Comparison of ENCODE assay signal across 8 cellular contexts in the genomic region with DNA sequence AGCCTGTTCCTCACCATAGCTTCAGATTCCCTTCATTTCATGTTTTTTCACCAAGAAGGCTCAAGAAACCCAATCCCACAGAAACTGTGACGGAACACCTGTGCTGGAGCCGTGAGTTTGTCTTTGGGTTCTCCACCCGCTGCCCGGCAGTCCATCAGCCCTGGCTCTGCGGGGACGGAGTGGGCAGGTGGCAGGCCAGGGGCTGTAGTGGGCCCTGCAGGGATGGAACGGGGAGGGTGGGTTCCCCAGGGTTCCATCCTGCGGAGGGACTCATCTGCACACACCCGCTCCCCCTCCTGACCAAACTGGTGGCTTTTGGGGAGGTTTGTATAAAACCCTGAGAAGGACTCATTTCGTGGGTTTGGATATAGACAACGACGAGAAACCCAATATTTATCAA. TPM values are rescaled to one million over a fixed set of nuclear protein-coding genes. Genes with fewer than 3 reads are reported as not detected.
"Had no signal": no experiment of that assay in that cellular context is flagged by ENCODE, and none has a peak within 500 bp of the region (broad histone marks: within the 10 kb centered on the region; RNA-seq: fewer than 3 reads in every experiment).

No MANE protein-coding gene starts in this region.

- DNase-seq: H9, HCEC 1CT had no signal

- H3K4me3 ChIP-seq: GM23338, K562 had no signal

- H2AFZ ChIP-seq: GM23338 had no signal

- H3K27ac Mint-ChIP-seq: GM23338 had no signal

- H3K4me1 Mint-ChIP-seq: GM23338 had no signal

- H3K27ac ChIP-seq: HL-60 had no signal

- H3K4me2 ChIP-seq: GM23338 had no signal

- ATAC-seq: GM23338, HepG2, K562 had no signal

- H3K4me3 Mint-ChIP-seq: GM23338, H9 had no signal

RNA-seq across cellular contexts. Expression of a gene that starts 15.0 kb away (rescaled TPM):
- total RNA-seq: GM23338, H1, H9, HT1080 had no signal
- polyA plus RNA-seq: GM23338, H1, K562 had no signal
